ENCODE assay signal across 11 cellular contexts in genomic region chr17:60744355-60744958, GRCh38.
A peak's percentile ranks its signal among the peaks of the same experiment; 100 is the strongest.
DNase-seq lines count a peak whose midpoint lies in the region; ATAC-seq and TF ChIP-seq lines count a peak whose summit lies in the region.
"Had no signal": no experiment of that assay in that cellular context is flagged by ENCODE, and none has a peak within 500 bp of the region (broad histone marks: within the 10 kb centered on the region; RNA-seq: fewer than 3 reads in every experiment).

No MANE protein-coding gene starts in this region.

- H3K4me1 Mint-ChIP-seq in HFFc6 (ENCODE audit: low read depth), result peaks cover 16% of the 10 kb centered on the region
- H3K4me1 Mint-ChIP-seq in brain, result peaks cover 35% of the 10 kb centered on the region
- no peaks in the 10 kb centered on the region for H3K4me1 Mint-ChIP-seq in CD4-positive, alpha-beta T cell (ENCODE audit: low read depth)
- H3K4me1 Mint-ChIP-seq: CD14-positive monocyte had no signal

- TF ChIP-seq CTCF in HFFc6 (IDR thresholded peaks at IDR 0.05), result no peak
- TF ChIP-seq CTCF in brain (conservative IDR thresholded peaks at IDR 0.05), result no peak
- no peak for TF ChIP-seq CTCF in left lung (IDR thresholded peaks at IDR 0.05)
- TF ChIP-seq CTCF in CD4-positive, alpha-beta T cell (IDR thresholded peaks at IDR 0.05), result no peak

- H3K9me3 Mint-ChIP-seq in HFFc6, result no peaks in the 10 kb centered on the region
- peaks cover 4 to 11% (median 7%) of the 10 kb centered on the region in 5 experiments for H3K9me3 Mint-ChIP-seq in brain
- H3K9me3 Mint-ChIP-seq in CD4-positive, alpha-beta T cell, result no peaks in the 10 kb centered on the region

- POLR2A ChIA-PET in CD4-positive, alpha-beta T cell (lab: Charles Lee), result interaction anchor here (0.6 to 0.8 kb wide), 2 partner anchors 24 to 62 kb away, joined by 3 read pairs; no protein-coding TSS in a partner anchor

- H3K9me3 ChIP-seq in left lung, result no peaks in the 10 kb centered on the region
- H3K9me3 ChIP-seq in CD4-positive, alpha-beta T cell (ENCODE audit: control insufficient read depth, low read length), result no peaks in the 10 kb centered on the region

- H3K36me3 ChIP-seq in left lung, result no peaks in the 10 kb centered on the region

- intact Hi-C loops in left lung (cut with DNase I), result no loop called here
- intact Hi-C loops in CD4-positive, alpha-beta T cell (cut with DNase I, micrococcal nuclease), result no loop called here

- H3K4me3 ChIP-seq in left lung, result no peak overlapping the region

- CTCF ChIA-PET in CD4-positive, alpha-beta T cell (lab: Charles Lee), result interaction anchor here (0.7 kb wide), 1 partner anchor 20 kb away, joined by 6 read pairs; no protein-coding TSS in a partner anchor

- peaks cover 8 to 9% of the 10 kb centered on the region in 2 donors for H3K4me1 ChIP-seq in left lung

- H3K27ac Mint-ChIP-seq in HFFc6 (peak overlapping the region; percentile 70), brain (peak overlapping the region in 4 of 5 experiments; percentile 42 to 85 (median 68))
- no peak overlapping the region for H3K27ac Mint-ChIP-seq in CD4-positive, alpha-beta T cell
- H3K27ac Mint-ChIP-seq: CD14-positive monocyte had no signal

- no peak for ATAC-seq in left lung
- no peak for ATAC-seq in HG03175 (IDR thresholded peaks at IDR 0.05; ENCODE audit: unreplicated experiment)
- no peak for ATAC-seq in CD4-positive, alpha-beta T cell (ENCODE audit: poor library complexity)

- DNase-seq in HFFc6, result no peak
- no peak for DNase-seq in left lung
- no peak for DNase-seq in substantia nigra (lab: John Stamatoyannopoulos, UW)
- no peak for DNase-seq in Ammon's horn (ENCODE audit: low spot score)
- DNase-seq in hepatic stellate cell (ENCODE audit: low spot score), result no peak
- DNase-seq in CD4-positive, alpha-beta T cell, result no peak
- DNase-seq: NCI-H446 treated with DMSO at 0.1 percent for 48 hours, RPMI8226 had no signal

- H3K27ac ChIP-seq in left lung, result peak overlapping the region; percentile 60 to 65
- H3K27ac ChIP-seq in substantia nigra (ENCODE audit: low read depth, low read length, poor library complexity, severe bottlenecking), result peak overlapping the region; percentile 87
- no peak overlapping the region for H3K27ac ChIP-seq in CD4-positive, alpha-beta T cell (ENCODE audit: low read depth, low read length)

- no peaks in the 10 kb centered on the region for H3K27me3 ChIP-seq in left lung
- H3K27me3 ChIP-seq in CD4-positive, alpha-beta T cell (ENCODE audit: control insufficient read depth, insufficient read depth, low read length), result no peaks in the 10 kb centered on the region

- no peaks in the 10 kb centered on the region for H3K36me3 Mint-ChIP-seq in HFFc6 (ENCODE audit: low read depth)
- H3K36me3 Mint-ChIP-seq in brain, result peaks cover 10% of the 10 kb centered on the region
- peaks cover 18% of the 10 kb centered on the region for H3K36me3 Mint-ChIP-seq in CD4-positive, alpha-beta T cell (ENCODE audit: low read depth)

- H3K4me3 Mint-ChIP-seq in HFFc6 (peak overlapping the region; percentile 78), brain (peak overlapping the region in 4 of 5 experiments; percentile 20 to 80 (median 49))
- no peak overlapping the region for H3K4me3 Mint-ChIP-seq in CD4-positive, alpha-beta T cell
- H3K4me3 Mint-ChIP-seq: CD14-positive monocyte had no signal

- no peaks in the 10 kb centered on the region for H3K27me3 Mint-ChIP-seq in HFFc6 (ENCODE audit: insufficient read depth)
- no peaks in the 10 kb centered on the region for H3K27me3 Mint-ChIP-seq in brain
- H3K27me3 Mint-ChIP-seq in CD4-positive, alpha-beta T cell, result no peaks in the 10 kb centered on the region
